ENCODE assay signal across 8 cellular contexts in the genomic region with DNA sequence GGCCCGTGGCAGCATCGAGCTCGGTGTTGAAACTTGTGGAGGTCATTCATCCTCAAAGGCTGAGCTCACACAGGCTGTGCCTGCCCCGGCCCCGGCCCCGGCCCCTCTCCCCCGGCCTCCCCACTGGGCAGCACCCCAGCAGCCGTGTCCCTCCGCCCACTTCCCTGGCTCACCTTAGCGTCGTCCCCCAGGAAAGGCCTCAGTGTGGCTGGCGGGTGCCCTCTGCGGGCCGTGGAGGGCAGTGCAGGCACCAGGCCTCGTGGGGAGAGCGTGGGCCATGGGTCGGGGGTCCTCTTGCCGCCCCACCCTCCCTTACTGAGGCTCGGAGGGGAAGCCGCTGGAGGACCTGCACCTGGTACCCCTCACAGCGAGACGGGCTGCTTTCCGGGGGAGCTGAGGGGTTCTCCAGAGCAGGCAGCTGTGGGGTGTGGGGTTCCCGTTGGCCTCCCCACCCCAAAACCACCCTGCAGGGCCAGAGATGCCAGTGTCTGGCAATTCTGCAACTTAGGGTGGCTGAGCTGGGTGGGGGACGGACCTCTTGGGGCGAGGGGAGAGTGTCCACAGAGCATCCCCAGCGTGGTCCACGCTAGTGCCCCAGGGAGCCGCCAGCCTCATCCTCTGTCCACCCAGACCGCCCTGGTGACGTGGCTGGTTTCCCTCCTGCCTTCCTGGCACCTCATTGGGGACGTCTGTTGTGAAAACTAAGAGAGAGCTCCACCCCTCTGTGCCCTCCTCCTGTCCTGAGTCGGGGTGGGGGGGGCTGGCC. TPM values are rescaled to one million over a fixed set of nuclear protein-coding genes. Genes with fewer than 3 reads are reported as not detected.
DNase-seq lines count a peak whose midpoint lies in the region; ATAC-seq, FAIRE-seq and TF ChIP-seq lines count a peak whose summit lies in the region.

No MANE protein-coding gene starts in this region.

- CTCF ChIA-PET in GM12878 (lab: Yijun Ruan, JAX), result interaction anchor here (0.6 to 1.7 kb wide), 6 partner anchors 10 to 341 kb away, joined by 3 to 7 read pairs (median 3); no protein-coding TSS in a partner anchor

- no peaks in the 10 kb centered on the region for H3K79me2 ChIP-seq in GM12878 (ENCODE audit: control insufficient read depth, insufficient read depth, low read length)
- H3K79me2 ChIP-seq in keratinocyte (ENCODE audit: control insufficient read depth, insufficient read depth, low read length), result no peaks in the 10 kb centered on the region

- RAD21 ChIA-PET in GM12878 (lab: Charles Lee; ENCODE audit: unreplicated experiment), result no interaction called here

- in situ Hi-C loops in GM12878 (cut with MboI), result no loop called here

- no peak for TF ChIP-seq POLR2A in GM12878 (IDR thresholded peaks at IDR 0.05; ENCODE audit: low read depth, low read length)

- no peak for DNase-seq in GM12864 (ENCODE audit: low read depth)
- peak; percentile 10 to 41 (median 29) for DNase-seq in T-helper 1 cell
- no peak for DNase-seq in GM12878 (ENCODE audit: low read depth, low spot score)
- no peak for DNase-seq in keratinocyte (ENCODE audit: low read depth, low spot score)
- DNase-seq in stimulated activated CD4-positive, alpha-beta T cell treated with anti-CD3 and anti-CD28 coated beads, Interleukin-4, amount 100 ng/mL, for 4 hours, result peak; percentile 17 to 59
- DNase-seq in NCI-H187 (lab: John Stamatoyannopoulos, UW), result no peak

- H3K9me1 ChIP-seq in keratinocyte (ENCODE audit: control insufficient read depth, extremely low read depth, insufficient read depth, low read length), result no peaks in the 10 kb centered on the region

- no peak overlapping the region for H3K4me3 ChIP-seq in GM12864 (ENCODE audit: low read depth, low read length)
- H3K4me3 ChIP-seq in GM12878, result no peak overlapping the region
- no peak overlapping the region for H3K4me3 ChIP-seq in keratinocyte (ENCODE audit: control insufficient read depth in 2 of 3, extremely low read depth in 1 of 3, insufficient read depth in 2 of 3, low read depth in 1 of 3, low read length in 3 of 3)

- POLR2A ChIA-PET in GM12878 (lab: Charles Lee), result no interaction called here

- no peak overlapping the region for H3K9ac ChIP-seq in GM12878 (ENCODE audit: control insufficient read depth, insufficient read depth, low read length)
- no peak overlapping the region for H3K9ac ChIP-seq in keratinocyte (ENCODE audit: control insufficient read depth, extremely low read depth, insufficient read depth, low read length)

- H3K36me3 ChIP-seq in GM12878 (ENCODE audit: control insufficient read depth in 2 of 2, insufficient read depth in 2 of 2, low read length in 1 of 2) (no peaks in the 10 kb centered on the region), keratinocyte (ENCODE audit: control insufficient read depth in 2 of 2, extremely low read depth in 1 of 2, insufficient read depth in 2 of 2, low read length in 2 of 2) (no peaks in the 10 kb centered on the region)

- WGBS in GM12878 (ENCODE audit: insufficient coverage, insufficient replicate concordance, low lambda C conversion rate, missing lambda C conversion rate), result 20% methylated on average over 25 of the region's 33 CpGs

- no peaks in the 10 kb centered on the region for H3K4me1 ChIP-seq in GM12878 (ENCODE audit: control insufficient read depth, insufficient read depth, low read length)
- H3K4me1 ChIP-seq in keratinocyte (ENCODE audit: control insufficient read depth, extremely low read depth, insufficient read depth, low read length), result no peaks in the 10 kb centered on the region

- TF ChIP-seq RAD21 in GM12878 (IDR thresholded peaks at IDR 0.05; ENCODE audit: insufficient read depth, low read depth, low read length), result peak; percentile 72

- BruUV-seq in GM12878 (replicated peaks; lab: Mats Ljungman, UMichigan), result no TSS peak

- intact Hi-C loops in GM12878 (cut with micrococcal nuclease; ENCODE audit: unreplicated experiment), result loop anchor here (1.0 kb wide), 1 partner anchor 257 kb away; no protein-coding TSS in a partner anchor

- FAIRE-seq in GM12878 (lab: Jason Lieb, UNC) (no peak), keratinocyte (lab: Jason Lieb, UNC) (no peak)

- H4K20me1 ChIP-seq in GM12878 (ENCODE audit: control insufficient read depth, insufficient read depth) (no peaks in the 10 kb centered on the region), keratinocyte (ENCODE audit: control insufficient read depth, extremely low read depth, insufficient read depth, low read length) (no peaks in the 10 kb centered on the region)

- H2AFZ ChIP-seq in GM12878 (ENCODE audit: control insufficient read depth, low read depth, low read length), result no peak overlapping the region
- no peak overlapping the region for H2AFZ ChIP-seq in keratinocyte (ENCODE audit: control insufficient read depth, low read length)

- no peak overlapping the region for H3K27ac ChIP-seq in GM12878 (ENCODE audit: control insufficient read depth, insufficient read depth)
- H3K27ac ChIP-seq in keratinocyte (ENCODE audit: control insufficient read depth, insufficient read depth, low read length), result no peak overlapping the region

- H3K27me3 ChIP-seq in GM12878 (replicated peaks in 1 of 2; ENCODE audit: control insufficient read depth in 2 of 2, insufficient read depth in 2 of 2, low read length in 1 of 2) (no peaks in the 10 kb centered on the region), keratinocyte (ENCODE audit: control insufficient read depth, extremely low read depth, insufficient read depth, low read length) (no peaks in the 10 kb centered on the region)

- SMC1A ChIA-PET in GM12878 (lab: Charles Lee; ENCODE audit: uncharacterized antibody, unreplicated experiment), result no interaction called here

- no peaks in the 10 kb centered on the region for H3K9me3 ChIP-seq in GM12878 (replicated peaks; ENCODE audit: control insufficient read depth, insufficient read depth, low read length)
- no peaks in the 10 kb centered on the region for H3K9me3 ChIP-seq in keratinocyte (ENCODE audit: control insufficient read depth, low read depth, low read length)

- H3K4me2 ChIP-seq in GM12878 (ENCODE audit: control insufficient read depth, insufficient read depth) (no peak overlapping the region), keratinocyte (ENCODE audit: control insufficient read depth, extremely low read depth, insufficient read depth, low read depth, low read length) (no peak overlapping the region)

- TF ChIP-seq CTCF in GM12864 (IDR thresholded peaks at IDR 0.05; ENCODE audit: low read depth, low read length, missing control alignments) (peak; percentile 80), GM12878 (IDR thresholded peaks at IDR 0.05 in 2 of 3, conservative IDR thresholded peaks at IDR 0.05 in 1 of 3; ENCODE audit: control insufficient read depth in 2 of 3, extremely low read depth in 1 of 3, insufficient read depth in 1 of 3, low read depth in 3 of 3, low read length in 3 of 3) (peak; percentile 61 to 85 (median 72)), keratinocyte (optimal IDR thresholded peaks at IDR 0.05 in 1 of 3, IDR thresholded peaks at IDR 0.05 in 1 of 3, conservative IDR thresholded peaks at IDR 0.05 in 1 of 3; ENCODE audit: extremely low read depth in 1 of 3, insufficient read depth in 2 of 3, low read length in 3 of 3) (peak; percentile 60 to 91 (median 76))

- peak; percentile 50 for ATAC-seq in HG02678 (IDR thresholded peaks at IDR 0.05; ENCODE audit: unreplicated experiment)
- peak; percentile 77 for ATAC-seq in GM12878
- ATAC-seq in GM21717 (IDR thresholded peaks at IDR 0.05; ENCODE audit: unreplicated experiment), result no peak

- TF ChIP-seq EP300 in GM12878 (IDR thresholded peaks at IDR 0.05; ENCODE audit: borderline replicate concordance in 1 of 2, control insufficient read depth in 1 of 2, low read depth in 2 of 2, low read length in 2 of 2), result no peak

- dilution Hi-C loops in keratinocyte (cut with MboI; ENCODE audit: extremely low pct_ligation_motif_present, low sequenced_read_pairs), result no loop called here

TF ChIP-seq in GM12878, 131 proteins besides CTCF, POLR2A, EP300 and RAD21 (continues in another document):
- TF ChIP-seq MEF2A (IDR thresholded peaks at IDR 0.05; ENCODE audit: insufficient read depth, low read depth, low read length) (no peak), WRNIP1 (IDR thresholded peaks at IDR 0.05; ENCODE audit: borderline replicate concordance, low read depth, low read length) (no peak), TBL1XR1 (IDR thresholded peaks at IDR 0.05; ENCODE audit: low read depth, low read length) (no peak)
- TF ChIP-seq, protein P1, sequence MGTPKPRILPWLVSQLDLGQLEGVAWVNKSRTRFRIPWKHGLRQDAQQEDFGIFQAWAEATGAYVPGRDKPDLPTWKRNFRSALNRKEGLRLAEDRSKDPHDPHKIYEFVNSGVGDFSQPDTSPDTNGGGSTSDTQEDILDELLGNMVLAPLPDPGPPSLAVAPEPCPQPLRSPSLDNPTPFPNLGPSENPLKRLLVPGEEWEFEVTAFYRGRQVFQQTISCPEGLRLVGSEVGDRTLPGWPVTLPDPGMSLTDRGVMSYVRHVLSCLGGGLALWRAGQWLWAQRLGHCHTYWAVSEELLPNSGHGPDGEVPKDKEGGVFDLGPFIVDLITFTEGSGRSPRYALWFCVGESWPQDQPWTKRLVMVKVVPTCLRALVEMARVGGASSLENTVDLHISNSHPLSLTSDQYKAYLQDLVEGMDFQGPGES (IDR thresholded peaks at IDR 0.05), result no peak

RNA-seq across cellular contexts. Expression of a gene that starts 44.2 kb away (rescaled TPM):
- total RNA-seq in GM12878 (2013; cell fraction: nucleolus; rRNA removed), result not detected in 2 replicates
- total RNA-seq in GM12878 (2014; rRNA removed) (not detected in 2 replicates), GM12878 (2014; rRNA removed; fragmentation: Illumina TruSeq; extraction: Trizol) (not detected in 2 replicates), GM12878 (2021) (0.16 and 0.21 TPM in 2 replicates)
- 0.46 TPM for polyA plus RNA-seq in GM12878 (2011; ENCODE audit: low read depth)
- polyA plus RNA-seq in GM12878 (2011; rRNA removed) (not detected in 2 replicates), GM12878 (2014; fragmentation: Illumina TruSeq; extraction: Trizol) (not detected in 2 replicates), GM12878 (2014; fragmentation: Nextera tagmentation; extraction: Ambion mirVana) (not detected), GM12878 (2014; rRNA removed) (0.42 TPM in 1 of 2 replicates, not detected in the other), GM12878 (2016; fragmentation: Nextera tagmentation; extraction: Ambion mirVana) (under 1 TPM in 1 of 2 experiments, not detected in 1; 0.10 TPM), keratinocyte (7.4 to 10.0 TPM (median 8.6 TPM) in 3 replicates)
- polyA plus RNA-seq in GM12878 (2011; cell fraction: cytosol; rRNA removed), result not detected in 2 replicates
- polyA plus RNA-seq in GM12878 (2011; cell fraction: nucleus; rRNA removed), result not detected in 2 replicates
- 1.1 and 2.0 TPM in 2 replicates for polyA plus RNA-seq in GM12878 (2012)
- not detected in 2 replicates for polyA minus RNA-seq in GM12878 (2011; rRNA and poly(A)+ RNA removed)
- polyA minus RNA-seq in GM12878 (2011; cell fraction: cytosol; rRNA and poly(A)+ RNA removed), result not detected in 2 replicates
- not detected in 2 replicates for polyA minus RNA-seq in GM12878 (2011; cell fraction: nucleus; rRNA and poly(A)+ RNA removed)
- 4.6 TPM for polyA plus RNA-seq in keratinocyte (2011; ENCODE audit: low read depth)
- polyA plus RNA-seq in keratinocyte (2011; cell fraction: cytosol; rRNA removed), result 7.6 and 14.8 TPM in 2 replicates
- 25.9 and 33.6 TPM in 2 replicates for polyA plus RNA-seq in keratinocyte (2011; cell fraction: nucleus; rRNA removed)
- polyA plus RNA-seq in keratinocyte (2012; ENCODE audit: low replicate concordance), result 10.7 and 20.4 TPM in 2 replicates
- polyA minus RNA-seq in keratinocyte, result 9.3 to 10.6 TPM (median 9.5 TPM) in 3 replicates
- polyA minus RNA-seq in keratinocyte (2011; cell fraction: cytosol; rRNA and poly(A)+ RNA removed), result 45.8 TPM
- polyA minus RNA-seq in keratinocyte (2011; cell fraction: nucleus; rRNA and poly(A)+ RNA removed), result 15.8 and 19.7 TPM in 2 replicates

Comparison
In these comparisons a context has a peak if more than half of its experiments do, and no peak if none do; other contexts are left out.
1. DNase-seq: peak in T-helper 1 cell (5 of 5) and stimulated activated CD4-positive, alpha-beta T cell treated with anti-CD3 and anti-CD28 coated beads, Interleukin-4, amount 100 ng/mL, for 4 hours (2 of 2); none in GM12864 (single experiment), GM12878 (single experiment), keratinocyte (single experiment) and NCI-H187 (0 of 2).
2. Peak in every context shown above with its lines, with median percentiles within 50 percentile points of each other: CTCF ChIP-seq.